ENCODE assay signal across 23 cellular contexts in genomic region chr11:33630936-33631748, GRCh38.
DNase-seq lines count a peak whose midpoint lies in the region; ATAC-seq, FAIRE-seq and TF ChIP-seq lines count a peak whose summit lies in the region.
"Had no signal": no experiment of that assay in that cellular context is flagged by ENCODE, and none has a peak within 500 bp of the region (broad histone marks: within the 10 kb centered on the region; RNA-seq: fewer than 3 reads in every experiment).

No MANE protein-coding gene starts in this region.

- POLR2A ChIA-PET in SK-N-SH (lab: Yijun Ruan, JAX) = no interaction called here
- POLR2A ChIA-PET in PC-3 (lab: Charles Lee; ENCODE audit: unreplicated experiment) = no interaction called here
- POLR2A ChIA-PET in endothelial cell of umbilical vein (lab: Charles Lee) = interaction anchor here (0.6 kb wide), 1 partner anchor 14 kb away, joined by 3 read pairs; no protein-coding TSS in a partner anchor

- peaks cover 5% of the 10 kb centered on the region; the same call in 1 of the 2 replicates for H3K79me2 ChIP-seq in SK-N-SH (ENCODE audit: insufficient read depth)
- no peaks in the 10 kb centered on the region for H3K79me2 ChIP-seq in PC-3 (ENCODE audit: low read length)
- H3K79me2 ChIP-seq in endothelial cell of umbilical vein (ENCODE audit: control insufficient read depth, insufficient read depth, low read length) = no peaks in the 10 kb centered on the region
- no peaks in the 10 kb centered on the region for H3K79me2 ChIP-seq in osteoblast (ENCODE audit: insufficient read depth, low read length)

- peaks cover 0 to 14% of the 10 kb centered on the region in 2 experiments for H3K36me3 ChIP-seq in SK-N-SH (replicated peaks in 1 of 2; ENCODE audit: control insufficient read depth in 1 of 2, insufficient read depth in 2 of 2, low read length in 1 of 2)
- H3K36me3 ChIP-seq in PC-3 (ENCODE audit: low read depth, low read length) = no peaks in the 10 kb centered on the region
- no peaks in the 10 kb centered on the region for H3K36me3 ChIP-seq in endothelial cell of umbilical vein (ENCODE audit: control insufficient read depth in 2 of 2, extremely low read depth in 1 of 2, insufficient read depth in 2 of 2, low read length in 2 of 2)
- H3K36me3 ChIP-seq in osteoblast (ENCODE audit: insufficient read depth, low read length) = no peaks in the 10 kb centered on the region
- H3K36me3 ChIP-seq: HAP-1, uterus had no signal

- peak overlapping the region in 1 of 2 experiments; percentile 85; a peak in 2 of 4 replicates for H3K27ac ChIP-seq in SK-N-SH (ENCODE audit: low read depth in 2 of 2, low read length in 1 of 2)
- 0 out of 2 replicates have a peak overlapping the region, but pooled peaks have one; percentile 16 for H3K27ac ChIP-seq in PC-3 (ENCODE audit: low read length)
- H3K27ac ChIP-seq in endothelial cell of umbilical vein (ENCODE audit: insufficient read depth, low read depth, low read length) = no peak overlapping the region
- H3K27ac ChIP-seq in osteoblast (ENCODE audit: low read depth, low read length) = no peak overlapping the region
- H3K27ac ChIP-seq: body of pancreas, coronary artery, uterus had no signal

- H3K9me3 ChIP-seq in SK-N-SH (no peaks in the 10 kb centered on the region), PC-3 (ENCODE audit: low read length) (no peaks in the 10 kb centered on the region), endothelial cell of umbilical vein (replicated peaks; ENCODE audit: control insufficient read depth, insufficient read depth, low read length) (no peaks in the 10 kb centered on the region), osteoblast (ENCODE audit: low read depth, low read length) (no peaks in the 10 kb centered on the region)
- H3K9me3 ChIP-seq: body of pancreas, HAP-1, uterus had no signal

- H3F3A ChIP-seq in SK-N-SH (replicated peaks; ENCODE audit: insufficient read depth) (peaks cover 31% of the 10 kb centered on the region), PC-3 (ENCODE audit: low read length, unreplicated experiment) (peaks cover 8% of the 10 kb centered on the region)

- no peak for ATAC-seq in SK-N-SH treated with all-trans-retinoic acid at 6 μM for 48 hours
- ATAC-seq in PC-3 = peak; percentile 32
- no peak for ATAC-seq in GM21529 (IDR thresholded peaks at IDR 0.05; ENCODE audit: unreplicated experiment)
- ATAC-seq in GM21737 (IDR thresholded peaks at IDR 0.05; ENCODE audit: unreplicated experiment) = no peak
- ATAC-seq: activated naive CD4-positive, alpha-beta T cell treated with anti-CD3 and anti-CD28 coated beads, Interleukin-2, amount 50 U/mL, for 72 hours; body of pancreas had no signal

- FAIRE-seq in endothelial cell of umbilical vein (lab: Jason Lieb, UNC) = peak; percentile 53
- FAIRE-seq: GM12892 had no signal

- peak; percentile 19; the same call in 1 of the 2 replicates for TF ChIP-seq CTCF in SK-N-SH (IDR thresholded peaks at IDR 0.05)
- TF ChIP-seq CTCF in PC-3 (conservative IDR thresholded peaks at IDR 0.05; ENCODE audit: low read depth, low read length) = peak; percentile 25; the same call in 1 of the 2 replicates
- no peak for TF ChIP-seq CTCF in endothelial cell of umbilical vein (IDR thresholded peaks at IDR 0.05; ENCODE audit: extremely low read depth in 1 of 2, insufficient read depth in 1 of 2, low read depth in 1 of 2, low read length in 2 of 2)
- peak; percentile 6 for TF ChIP-seq CTCF in osteoblast (IDR thresholded peaks at IDR 0.05; ENCODE audit: extremely low read depth, low read depth, low read length)

- H4K20me1 ChIP-seq in SK-N-SH (ENCODE audit: insufficient read depth) (no peaks in the 10 kb centered on the region), PC-3 (ENCODE audit: low read length) (no peaks in the 10 kb centered on the region), endothelial cell of umbilical vein (replicated peaks; ENCODE audit: control insufficient read depth, extremely low read depth, insufficient read depth, low read length) (no peaks in the 10 kb centered on the region), osteoblast (ENCODE audit: insufficient read depth, low read length) (no peaks in the 10 kb centered on the region)

- DNase-seq in SK-N-SH = no peak
- DNase-seq in PC-3 = peak; percentile 43
- no peak for DNase-seq in endothelial cell of umbilical vein (ENCODE audit: low read depth, low spot score)
- DNase-seq in osteoblast (ENCODE audit: insufficient read length, low spot score, missing footprints) = no peak
- DNase-seq in activated effector memory CD4-positive, alpha-beta T cell treated with Interleukin-2 at 50 U/mL for 16 hours = no peak
- DNase-seq: 8988T; activated CD4-positive, alpha-beta memory T cell treated with anti-CD3 and anti-CD28 coated beads, Interleukin-2, amount 10 ng/mL, durations not matched to agents 7 days and 5 days; activated T-cell treated with anti-CD3 and anti-CD28 coated beads, Interleukin-2, amount 50 U/mL, for 1 hour; body of pancreas; DMS 273 treated with DMSO at 0.1 percent for 48 hours; KBM-7; midbrain; NCI-H1105; NCI-H524 treated with DMSO at 0.1 percent for 48 hours; T-helper 2 cell; uterus had no signal

- no peaks in the 10 kb centered on the region for H3K27me3 ChIP-seq in SK-N-SH (ENCODE audit: insufficient read depth)
- H3K27me3 ChIP-seq in PC-3 (ENCODE audit: low read length) = no peaks in the 10 kb centered on the region
- no peaks in the 10 kb centered on the region for H3K27me3 ChIP-seq in endothelial cell of umbilical vein (ENCODE audit: control insufficient read depth in 2 of 2, insufficient read depth in 2 of 2, low read length in 2 of 2)
- no peaks in the 10 kb centered on the region for H3K27me3 ChIP-seq in osteoblast (ENCODE audit: insufficient read depth, low read length)
- H3K27me3 ChIP-seq: body of pancreas, uterus had no signal

- no peak for TF ChIP-seq EP300 in SK-N-SH (IDR thresholded peaks at IDR 0.05; ENCODE audit: borderline replicate concordance in 1 of 2, low read depth in 1 of 2, low read length in 1 of 2)

- H3K9ac ChIP-seq in SK-N-SH (no peak overlapping the region), PC-3 (ENCODE audit: low read length) (no peak overlapping the region), endothelial cell of umbilical vein (replicated peaks; ENCODE audit: extremely low read depth, insufficient read depth, low read length) (no peak overlapping the region)

- TF ChIP-seq RAD21 in SK-N-SH (IDR thresholded peaks at IDR 0.05; ENCODE audit: low read length) = no peak

- no peak for TF ChIP-seq POLR2A in endothelial cell of umbilical vein (IDR thresholded peaks at IDR 0.05; ENCODE audit: low read depth, low read length)

- dilution Hi-C loops in endothelial cell of umbilical vein (cut with MboI; ENCODE audit: extremely low pct_ligation_motif_present, low sequenced_read_pairs) = no loop called here

- CTCF ChIA-PET in SK-N-SH (lab: Yijun Ruan, JAX) = no interaction called here
- CTCF ChIA-PET in PC-3 (lab: Charles Lee) = interaction anchor here (0.6 kb wide), 1 partner anchor 129 kb away, joined by 3 read pairs; no protein-coding TSS in a partner anchor
- CTCF ChIA-PET in endothelial cell of umbilical vein (lab: Charles Lee) = interaction anchor here (1.5 kb wide), 1 partner anchor 11 kb away, joined by 4 read pairs; no protein-coding TSS in a partner anchor

- H3K4me2 ChIP-seq in SK-N-SH (no peak overlapping the region), PC-3 (ENCODE audit: low read length) (no peak overlapping the region), endothelial cell of umbilical vein (ENCODE audit: insufficient read depth, low read length) (no peak overlapping the region), osteoblast (ENCODE audit: insufficient read depth, low read length) (no peak overlapping the region)

- 91% methylated on average over 12 of the region's 12 CpGs for WGBS in SK-N-SH (ENCODE audit: low lambda C conversion rate)

- intact Hi-C loops in PC-3 (cut with micrococcal nuclease) (loop anchor here (5.0 kb wide), 2 partner anchors 89 to 179 kb away; no protein-coding TSS in a partner anchor), endothelial cell of umbilical vein (cut with micrococcal nuclease) (no loop called here)

- BruUV-seq in PC-3 (replicated peaks; lab: Mats Ljungman, UMichigan) = no TSS peak
- BruUV-seq in endothelial cell of umbilical vein (replicated peaks; lab: Mats Ljungman, UMichigan) = no TSS peak

- H3K4me1 ChIP-seq in SK-N-SH (ENCODE audit: control insufficient read depth in 1 of 2, insufficient read depth in 2 of 2, low read depth in 1 of 2, low read length in 1 of 2) (peaks cover 0 to 22% of the 10 kb centered on the region in 2 experiments; a peak in 2 of 4 replicates), PC-3 (ENCODE audit: insufficient read depth, low read length) (peaks cover 45% of the 10 kb centered on the region), endothelial cell of umbilical vein (ENCODE audit: control insufficient read depth, extremely low read depth, insufficient read depth, low read length) (peaks cover 5% of the 10 kb centered on the region), osteoblast (ENCODE audit: insufficient read depth, low read length) (peaks cover 31% of the 10 kb centered on the region)
- H3K4me1 ChIP-seq: body of pancreas, HAP-1, uterus had no signal

- no peaks in the 10 kb centered on the region for H3K9me1 ChIP-seq in endothelial cell of umbilical vein (replicated peaks; ENCODE audit: control insufficient read depth, extremely low read depth, insufficient read depth, low read length)

- H3K4me3 ChIP-seq in SK-N-SH (ENCODE audit: low read depth in 2 of 2, low read length in 1 of 2) (no peak overlapping the region), PC-3 (ENCODE audit: low read length) (no peak overlapping the region), endothelial cell of umbilical vein (replicated peaks in 1 of 3; ENCODE audit: insufficient read depth in 1 of 3, low read depth in 1 of 3, low read length in 3 of 3) (no peak overlapping the region), osteoblast (ENCODE audit: insufficient read depth, low read length) (no peak overlapping the region)
- H3K4me3 ChIP-seq: body of pancreas, coronary artery, HAP-1, uterus had no signal

- no peak overlapping the region for H2AFZ ChIP-seq in SK-N-SH (ENCODE audit: low read depth)
- no peak overlapping the region for H2AFZ ChIP-seq in PC-3 (ENCODE audit: low read length)
- no peak overlapping the region for H2AFZ ChIP-seq in endothelial cell of umbilical vein (ENCODE audit: low read depth, low read length)
- H2AFZ ChIP-seq in osteoblast (ENCODE audit: low read length) = no peak overlapping the region

- H3K9me2 ChIP-seq in SK-N-SH (no peaks in the 10 kb centered on the region), PC-3 (replicated peaks; ENCODE audit: low read length) (no peaks in the 10 kb centered on the region)

TF ChIP-seq in SK-N-SH, 30 proteins besides CTCF, POLR2A, EP300 and RAD21:
- TF ChIP-seq SIN3A (IDR thresholded peaks at IDR 0.05; ENCODE audit: borderline replicate concordance, low read depth, low read length) = no peak
- peak; percentile 48; the same call in 1 of the 2 replicates for TF ChIP-seq GABPA (IDR thresholded peaks at IDR 0.05; ENCODE audit: low read depth)

TF ChIP-seq in SK-N-SH treated with all-trans-retinoic acid at 6 μM for 48 hours, 23 proteins besides CTCF, POLR2A, EP300 and RAD21 (continues in another document):
- TF ChIP-seq TOX (CRISPR knock-in tag; IDR thresholded peaks at IDR 0.05; ENCODE audit: borderline replicate concordance) = no peak
- TF ChIP-seq TCF4 (CRISPR knock-in tag; IDR thresholded peaks at IDR 0.05; ENCODE audit: borderline replicate concordance) = no peak

TF ChIP-seq in endothelial cell of umbilical vein, 7 proteins besides CTCF, POLR2A, EP300 and RAD21 (continues in another document):
- no peak for TF ChIP-seq MYC (IDR thresholded peaks at IDR 0.05; ENCODE audit: low read depth, low read length)

Comparison
In these comparisons a context has a peak if more than half of its experiments do, and no peak if none do; other contexts are left out.
1. CTCF ChIP-seq: peak in SK-N-SH (single experiment), PC-3 (single experiment) and osteoblast (single experiment); none in endothelial cell of umbilical vein (0 of 2).